ENCODE assay signal across 25 cellular contexts in the genomic region with DNA sequence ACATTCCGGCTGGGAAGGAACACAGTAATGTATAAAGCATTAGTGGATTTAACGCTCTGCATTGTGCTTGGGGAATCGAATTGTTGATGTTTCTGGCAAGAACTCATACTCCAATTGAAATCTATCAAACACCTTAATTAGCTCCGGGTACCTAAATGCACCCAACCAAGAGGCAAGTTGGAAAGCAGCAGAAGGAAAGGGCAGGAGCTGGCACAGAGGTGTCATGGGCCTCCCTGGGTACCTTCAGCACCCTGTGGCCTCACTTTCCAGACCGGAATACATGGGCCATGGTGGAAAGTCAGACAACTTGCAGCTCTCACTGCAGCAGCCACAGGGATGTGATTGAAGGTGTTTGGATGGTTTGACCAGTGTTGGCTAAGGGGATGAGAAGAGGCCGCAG. TPM values are rescaled to one million over a fixed set of nuclear protein-coding genes. Genes with fewer than 3 reads are reported as not detected.
DNase-seq lines count a peak whose midpoint lies in the region; ATAC-seq, FAIRE-seq and TF ChIP-seq lines count a peak whose summit lies in the region.
"Had no signal": no experiment of that assay in that cellular context is flagged by ENCODE, and none has a peak within 500 bp of the region (broad histone marks: within the 10 kb centered on the region; RNA-seq: fewer than 3 reads in every experiment).

No MANE protein-coding gene starts in this region.

- no peak overlapping the region for H3K27ac Mint-ChIP-seq in activated CD4-positive, alpha-beta T cell treated with anti-CD3 and anti-CD28 coated beads, Interleukin-2, amount 10 ng/mL, durations not matched to agents 24 days and 14 days
- no peak overlapping the region for H3K27ac Mint-ChIP-seq in neural crest cell (ENCODE audit: unreplicated experiment)
- H3K27ac Mint-ChIP-seq in natural killer cell, result peak overlapping the region in 1 of 2 donors; percentile 64
- H3K27ac Mint-ChIP-seq: CD14-positive monocyte had no signal

- intact Hi-C loops in activated CD4-positive, alpha-beta T cell treated with anti-CD3 and anti-CD28 coated beads, Interleukin-2, amount 10 ng/mL, durations not matched to agents 24 days and 14 days (cut with micrococcal nuclease), result no loop called here
- intact Hi-C loops in esophagus muscularis mucosa (cut with DNase I), result no loop called here
- intact Hi-C loops in natural killer cell (cut with micrococcal nuclease), result no loop called here
- intact Hi-C loops in sigmoid colon (cut with DNase I), result no loop called here
- intact Hi-C loops in ascending aorta (cut with DNase I), result no loop called here

- H3K27me3 ChIP-seq in bronchial epithelial cell (ENCODE audit: control insufficient read depth, insufficient read depth, low read length) (peaks cover 2% of the 10 kb centered on the region), esophagus muscularis mucosa (peaks cover 0 to 80% (median 17%) of the 10 kb centered on the region in 4 donors), sigmoid colon (peaks cover 7 to 47% (median 18%) of the 10 kb centered on the region in 3 donors), ascending aorta (peaks cover 4% of the 10 kb centered on the region)

- no peak overlapping the region for H3K4me3 Mint-ChIP-seq in activated CD4-positive, alpha-beta T cell treated with anti-CD3 and anti-CD28 coated beads, Interleukin-2, amount 10 ng/mL, durations not matched to agents 24 days and 14 days
- H3K4me3 Mint-ChIP-seq in neural crest cell (peak overlapping the region; percentile 25), natural killer cell (no peak overlapping the region)
- H3K4me3 Mint-ChIP-seq: CD4-positive, alpha-beta memory T cell had no signal

- H3K27ac ChIP-seq in esophagus muscularis mucosa (replicated peaks in 1 of 4) (no peak overlapping the region), sigmoid colon (no peak overlapping the region), ascending aorta (no peak overlapping the region)
- H3K27ac ChIP-seq: BLaER1 had no signal

- TF ChIP-seq EP300 in esophagus muscularis mucosa (IDR thresholded peaks at IDR 0.05) (no peak), sigmoid colon (IDR thresholded peaks at IDR 0.05) (no peak)

- H3K27me3 Mint-ChIP-seq in activated CD4-positive, alpha-beta T cell treated with anti-CD3 and anti-CD28 coated beads, Interleukin-2, amount 10 ng/mL, durations not matched to agents 24 days and 14 days, result peaks cover 27% of the 10 kb centered on the region
- H3K27me3 Mint-ChIP-seq in neural crest cell (ENCODE audit: low read depth) (peaks cover 76% of the 10 kb centered on the region), natural killer cell (ENCODE audit: low read depth in 2 of 2) (no peaks in the 10 kb centered on the region)
- H3K27me3 Mint-ChIP-seq: CD8-positive, alpha-beta memory T cell had no signal

- peak; percentile 47 for FAIRE-seq in bronchial epithelial cell (lab: Jason Lieb, UNC)
- FAIRE-seq: A204.1, G401.6, GM12891, GM19239 had no signal

- no peak overlapping the region for H3K4me3 ChIP-seq in bronchial epithelial cell (ENCODE audit: low read depth, low read length)
- no peak overlapping the region for H3K4me3 ChIP-seq in esophagus muscularis mucosa
- no peak overlapping the region for H3K4me3 ChIP-seq in sigmoid colon
- H3K4me3 ChIP-seq in ascending aorta, result no peak overlapping the region
- H3K4me3 ChIP-seq: BLaER1 had no signal

- no peaks in the 10 kb centered on the region for H3K9me3 Mint-ChIP-seq in activated CD4-positive, alpha-beta T cell treated with anti-CD3 and anti-CD28 coated beads, Interleukin-2, amount 10 ng/mL, durations not matched to agents 24 days and 14 days
- no peaks in the 10 kb centered on the region for H3K9me3 Mint-ChIP-seq in neural crest cell
- H3K9me3 Mint-ChIP-seq in natural killer cell, result no peaks in the 10 kb centered on the region
- H3K9me3 Mint-ChIP-seq: CD4-positive, CD25-positive, alpha-beta regulatory T cell; CD8-positive, alpha-beta memory T cell had no signal

- peaks cover 4 to 12% (median 11%) of the 10 kb centered on the region in 4 donors for H3K4me1 ChIP-seq in esophagus muscularis mucosa
- H3K4me1 ChIP-seq in sigmoid colon, result peaks cover 0 to 12% (median 11%) of the 10 kb centered on the region in 4 donors
- H3K4me1 ChIP-seq in ascending aorta, result peaks cover 0 to 3% of the 10 kb centered on the region in 2 donors
- H3K4me1 ChIP-seq: BE2C had no signal

- WGBS in esophagus muscularis mucosa, result 76% methylated on average over 6 of the region's 6 CpGs
- WGBS in sigmoid colon, 2 donors, result 88% methylated on average over 6 of the region's 6 CpGs

- TF ChIP-seq POLR2A in esophagus muscularis mucosa (IDR thresholded peaks at IDR 0.05; ENCODE audit: low read depth) (no peak), sigmoid colon (IDR thresholded peaks at IDR 0.05) (no peak)

- no peak for ATAC-seq in natural killer cell

- H3K36me3 Mint-ChIP-seq in activated CD4-positive, alpha-beta T cell treated with anti-CD3 and anti-CD28 coated beads, Interleukin-2, amount 10 ng/mL, durations not matched to agents 24 days and 14 days (ENCODE audit: low read depth), result no peaks in the 10 kb centered on the region
- no peaks in the 10 kb centered on the region for H3K36me3 Mint-ChIP-seq in neural crest cell (ENCODE audit: low read depth)
- peaks cover 8% of the 10 kb centered on the region for H3K36me3 Mint-ChIP-seq in natural killer cell
- H3K36me3 Mint-ChIP-seq: CD4-positive, CD25-positive, alpha-beta regulatory T cell had no signal

- TF ChIP-seq CTCF in bronchial epithelial cell (IDR thresholded peaks at IDR 0.05; ENCODE audit: insufficient read depth, low read length, severe bottlenecking) (no peak), esophagus muscularis mucosa (IDR thresholded peaks at IDR 0.05) (no peak), neural crest cell (conservative IDR thresholded peaks at IDR 0.05) (no peak), natural killer cell (IDR thresholded peaks at IDR 0.05) (no peak), sigmoid colon (IDR thresholded peaks at IDR 0.05) (no peak), ascending aorta (IDR thresholded peaks at IDR 0.05) (no peak)

- H3K4me1 Mint-ChIP-seq in activated CD4-positive, alpha-beta T cell treated with anti-CD3 and anti-CD28 coated beads, Interleukin-2, amount 10 ng/mL, durations not matched to agents 24 days and 14 days, result peaks cover 29% of the 10 kb centered on the region
- H3K4me1 Mint-ChIP-seq in neural crest cell (peaks cover 16% of the 10 kb centered on the region), natural killer cell (peaks cover 59 to 63% of the 10 kb centered on the region in 2 donors)

- DNase-seq in activated CD4-positive, alpha-beta T cell treated with anti-CD3 and anti-CD28 coated beads, Interleukin-2, amount 10 ng/mL, durations not matched to agents 24 days and 14 days, result peak; percentile 52
- no peak for DNase-seq in activated CD4-positive, alpha-beta T cell treated with anti-CD3 and anti-CD28 coated beads for 48 hours
- DNase-seq in bronchial epithelial cell (ENCODE audit: low read depth), result no peak
- peak; percentile 62 for DNase-seq in esophagus muscularis mucosa (ENCODE audit: extremely low spot score)
- no peak for DNase-seq in neural crest cell (ENCODE audit: low read depth, low spot score)
- DNase-seq in natural killer cell, result no peak
- no peak for DNase-seq in sigmoid colon
- no peak for DNase-seq in ascending aorta (ENCODE audit: low spot score in 2 of 2)
- DNase-seq: 8988T; ACHN; BE2C; C1 segment of cervical spinal cord; CD4-positive, alpha-beta memory T cell; CD4-positive, CD25-positive, alpha-beta regulatory T cell; CD8-positive, alpha-beta memory T cell; COR-L47; DMS79 treated with DMSO at 0.1 percent for 48 hours; GF-D8 had no signal

- H3K36me3 ChIP-seq in bronchial epithelial cell (ENCODE audit: control insufficient read depth, insufficient read depth, low read length), result no peaks in the 10 kb centered on the region
- H3K36me3 ChIP-seq in esophagus muscularis mucosa, result no peaks in the 10 kb centered on the region
- no peaks in the 10 kb centered on the region for H3K36me3 ChIP-seq in sigmoid colon
- no peaks in the 10 kb centered on the region for H3K36me3 ChIP-seq in ascending aorta
- H3K36me3 ChIP-seq: BE2C, BLaER1 had no signal

- H3K9me3 ChIP-seq in esophagus muscularis mucosa, result no peaks in the 10 kb centered on the region
- no peaks in the 10 kb centered on the region for H3K9me3 ChIP-seq in sigmoid colon
- no peaks in the 10 kb centered on the region for H3K9me3 ChIP-seq in ascending aorta
- H3K9me3 ChIP-seq: BE2C, BLaER1 had no signal

RNA-seq across cellular contexts. Expression of gene BCL11B, which starts 6.8 kb away (rescaled TPM):
- total RNA-seq in activated CD4-positive, alpha-beta T cell treated with anti-CD3 and anti-CD28 coated beads, Interleukin-2, amount 10 ng/mL, durations not matched to agents 24 days and 14 days, result 48.2 and 48.5 TPM in 2 replicates
- total RNA-seq in bronchial epithelial cell, result 2.9 and 5.3 TPM in 2 replicates
- under 1 TPM; 0.34 to 0.65 (median 0.46) TPM for total RNA-seq in esophagus muscularis mucosa
- total RNA-seq in neural crest cell, result 0.28 and 0.32 TPM in 2 replicates
- 10 to 100 TPM; 43.5 to 61.5 (median 56.2) TPM for total RNA-seq in natural killer cell
- under 1 TPM; under 0.01 to 0.28 (median 0.15) TPM for total RNA-seq in sigmoid colon
- polyA plus RNA-seq in sigmoid colon, result 1 to 10 TPM in 1 of 3 donors, under 1 TPM in 2; 0.23 to 3.5 (median 0.60) TPM
- 0.85 TPM for total RNA-seq in ascending aorta
- polyA plus RNA-seq: AG04450, CD14-positive monocyte had no signal

Comparison
In these comparisons a context has a peak if more than half of its experiments do, and no peak if none do; other contexts are left out.
1. DNase-seq: peak in activated CD4-positive, alpha-beta T cell treated with anti-CD3 and anti-CD28 coated beads, Interleukin-2, amount 10 ng/mL, durations not matched to agents 24 days and 14 days (single experiment) and esophagus muscularis mucosa (single experiment); none in activated CD4-positive, alpha-beta T cell treated with anti-CD3 and anti-CD28 coated beads for 48 hours (single experiment), bronchial epithelial cell (single experiment), neural crest cell (single experiment), natural killer cell (single experiment), sigmoid colon (single experiment) and ascending aorta (0 of 2).